In the genomic region with DNA sequence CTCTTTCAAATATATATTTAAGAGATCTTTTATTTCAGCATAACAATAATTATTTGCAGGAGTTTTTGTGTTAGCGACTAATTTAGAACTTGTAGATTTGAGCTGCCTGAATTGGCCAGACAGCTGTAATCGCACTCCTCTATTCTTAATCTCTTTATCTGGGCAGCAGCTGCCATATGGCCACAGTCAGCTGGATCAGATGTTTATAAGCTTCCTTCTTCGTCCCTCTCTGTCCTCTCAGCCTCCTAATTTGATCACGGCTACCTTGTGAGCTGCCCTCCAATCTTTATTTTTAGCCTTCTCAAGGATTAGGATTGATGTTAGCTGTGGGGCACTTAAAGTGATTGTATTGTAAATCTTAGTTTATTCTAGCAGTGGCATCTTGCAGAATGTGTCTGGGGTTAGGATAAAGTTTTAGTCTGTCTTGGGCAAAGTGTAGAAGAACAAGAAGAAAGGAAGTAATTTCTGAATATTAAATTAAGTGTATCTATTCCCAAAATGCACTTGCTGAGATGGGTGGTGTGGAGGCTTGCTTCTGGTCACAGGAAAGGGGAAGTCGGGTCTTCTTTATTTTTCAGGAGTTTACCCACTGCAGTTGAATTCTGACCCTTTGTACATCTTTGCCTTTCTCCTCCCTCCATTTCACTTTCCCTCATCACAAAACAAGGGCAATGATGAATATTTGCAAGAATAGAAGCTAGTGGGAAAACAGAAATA, we compare ENCODE assay signal across 12 cellular contexts. TPM values are rescaled to one million over a fixed set of nuclear protein-coding genes. Genes with fewer than 3 reads are reported as not detected.
A peak's percentile ranks its signal among the peaks of the same experiment; 100 is the strongest.
DNase-seq lines count a peak whose midpoint lies in the region; ATAC-seq, FAIRE-seq and TF ChIP-seq lines count a peak whose summit lies in the region.
"Had no signal": no experiment of that assay in that cellular context is flagged by ENCODE, and none has a peak within 500 bp of the region (broad histone marks: within the 10 kb centered on the region; RNA-seq: fewer than 3 reads in every experiment).

No MANE protein-coding gene starts in this region.

- H3K27ac ChIP-seq in astrocyte (ENCODE audit: low read depth, low read length), result no peak overlapping the region

- DNase-seq in DMS 273 treated with DMSO at 0.1 percent for 48 hours (lab: John Stamatoyannopoulos, UW), result peak; percentile 79
- peak; percentile 45 for DNase-seq in NCI-H146 treated with DMSO at 0.1 percent for 48 hours (lab: John Stamatoyannopoulos, UW; ENCODE audit: unreplicated experiment)
- no peak for DNase-seq in astrocyte (ENCODE audit: low read depth)
- no peak for DNase-seq in osteocyte (ENCODE audit: extremely low spot score, unreplicated experiment)
- no peak for DNase-seq in naive thymus-derived CD8-positive, alpha-beta T cell
- DNase-seq: foreskin melanocyte, stomach had no signal

- peak overlapping the region; percentile 99 for H3K4me2 ChIP-seq in astrocyte (ENCODE audit: low read length)

- H3K4me3 Mint-ChIP-seq in astrocyte (ENCODE audit: unreplicated experiment) (no peak overlapping the region), osteocyte (ENCODE audit: unreplicated experiment) (no peak overlapping the region)
- H3K4me3 Mint-ChIP-seq in naive thymus-derived CD8-positive, alpha-beta T cell, result no peak overlapping the region

- H3K4me1 Mint-ChIP-seq in astrocyte (ENCODE audit: low read depth, unreplicated experiment) (peaks cover 18% of the 10 kb centered on the region), osteocyte (ENCODE audit: unreplicated experiment) (peaks cover 31% of the 10 kb centered on the region)
- H3K4me1 Mint-ChIP-seq in naive thymus-derived CD8-positive, alpha-beta T cell, result peaks cover 0 to 36% (median 19%) of the 10 kb centered on the region in 4 donors

- H3K9me3 ChIP-seq in astrocyte (ENCODE audit: insufficient read depth, low read depth, low read length), result no peaks in the 10 kb centered on the region
- H3K9me3 ChIP-seq in neuron (ENCODE audit: low read length), result no peaks in the 10 kb centered on the region
- H3K9me3 ChIP-seq: stomach had no signal

- peaks cover 66% of the 10 kb centered on the region for H4K20me1 ChIP-seq in astrocyte (ENCODE audit: insufficient read depth, low read length)

- no peak overlapping the region for H2AFZ ChIP-seq in astrocyte (ENCODE audit: low read depth, low read length)
- no peak overlapping the region for H2AFZ ChIP-seq in neuron (ENCODE audit: low read depth, low read length)

- FAIRE-seq in astrocyte (lab: Jason Lieb, UNC), result no peak

- H3K4me1 ChIP-seq in astrocyte (ENCODE audit: insufficient read depth, low read length) (peaks cover 36% of the 10 kb centered on the region), neuron (ENCODE audit: insufficient read depth, low read length) (peaks cover 47% of the 10 kb centered on the region)

- H3K27me3 Mint-ChIP-seq in astrocyte (ENCODE audit: low read depth, unreplicated experiment), result no peaks in the 10 kb centered on the region
- no peaks in the 10 kb centered on the region for H3K27me3 Mint-ChIP-seq in osteocyte (ENCODE audit: unreplicated experiment)
- H3K27me3 Mint-ChIP-seq in naive thymus-derived CD8-positive, alpha-beta T cell, result peaks cover 0 to 1% (median 0%) of the 10 kb centered on the region in 5 donors
- H3K27me3 Mint-ChIP-seq: activated naive CD4-positive, alpha-beta T cell treated with anti-CD3 and anti-CD28 coated beads, Interleukin-2, amount 50 U/mL, for 24 hours; progenitor cell of endocrine pancreas had no signal

- peaks cover 8% of the 10 kb centered on the region for H3K36me3 ChIP-seq in astrocyte (ENCODE audit: insufficient read depth, low read length)
- H3K36me3 ChIP-seq in neuron (ENCODE audit: insufficient read depth, low read length), result peaks cover 26% of the 10 kb centered on the region

- peak overlapping the region; percentile 88 for H3K9ac ChIP-seq in astrocyte (ENCODE audit: low read length)

- no peaks in the 10 kb centered on the region for H3K27me3 ChIP-seq in astrocyte (ENCODE audit: insufficient read depth, low read length)
- no peaks in the 10 kb centered on the region for H3K27me3 ChIP-seq in neuron (ENCODE audit: insufficient read depth, low read length)
- H3K27me3 ChIP-seq: stomach had no signal

- H3K4me3 ChIP-seq in astrocyte (ENCODE audit: insufficient read depth, low read depth, low read length) (no peak overlapping the region), neuron (ENCODE audit: low read length) (peak overlapping the region; percentile 89)

- H3K9me3 Mint-ChIP-seq in astrocyte (ENCODE audit: unreplicated experiment) (no peaks in the 10 kb centered on the region), osteocyte (ENCODE audit: unreplicated experiment) (no peaks in the 10 kb centered on the region)
- peaks cover 0 to 2% (median 0%) of the 10 kb centered on the region in 9 donors for H3K9me3 Mint-ChIP-seq in naive thymus-derived CD8-positive, alpha-beta T cell
- H3K9me3 Mint-ChIP-seq: activated naive CD4-positive, alpha-beta T cell treated with anti-CD3 and anti-CD28 coated beads, Interleukin-2, amount 50 U/mL, for 24 hours had no signal

- no peak for TF ChIP-seq CTCF in astrocyte (IDR thresholded peaks at IDR 0.05; ENCODE audit: insufficient read depth, low read depth, low read length)
- TF ChIP-seq CTCF in osteocyte (IDR thresholded peaks at IDR 0.05), result no peak

- peaks cover 65% of the 10 kb centered on the region for H3K79me2 ChIP-seq in astrocyte (ENCODE audit: insufficient read depth, low read length)

- POLR2A ChIA-PET in naive thymus-derived CD8-positive, alpha-beta T cell (lab: Charles Lee), result interaction anchor here (0.8 to 11.8 kb wide), 7 partner anchors 9 to 49 kb away, joined by 3 to 263 read pairs (median 4); no protein-coding TSS in a partner anchor

- ATAC-seq in esophagus mucosa (no peak), HG03571 (IDR thresholded peaks at IDR 0.05; ENCODE audit: unreplicated experiment) (no peak)
- no peak for ATAC-seq in naive thymus-derived CD8-positive, alpha-beta T cell

- H3K27ac Mint-ChIP-seq in astrocyte (ENCODE audit: unreplicated experiment) (no peak overlapping the region), osteocyte (ENCODE audit: unreplicated experiment) (no peak overlapping the region)
- no peak overlapping the region for H3K27ac Mint-ChIP-seq in naive thymus-derived CD8-positive, alpha-beta T cell
- H3K27ac Mint-ChIP-seq: progenitor cell of endocrine pancreas had no signal

- no peaks in the 10 kb centered on the region for H3K36me3 Mint-ChIP-seq in astrocyte (ENCODE audit: low read depth, unreplicated experiment)
- H3K36me3 Mint-ChIP-seq in osteocyte (ENCODE audit: unreplicated experiment), result peaks cover 6% of the 10 kb centered on the region
- H3K36me3 Mint-ChIP-seq in naive thymus-derived CD8-positive, alpha-beta T cell, result peaks cover 0 to 17% (median 2%) of the 10 kb centered on the region in 3 donors
- H3K36me3 Mint-ChIP-seq: activated naive CD4-positive, alpha-beta T cell treated with anti-CD3 and anti-CD28 coated beads, Interleukin-2, amount 50 U/mL, for 24 hours had no signal

RNA-seq across cellular contexts. Expression of gene ZBTB18, which starts 1.1 kb away (rescaled TPM):
- 15.5 and 19.2 TPM in 2 replicates for total RNA-seq in astrocyte
- 3.1 TPM for total RNA-seq in esophagus mucosa
- total RNA-seq in osteocyte, result 23.0 and 24.2 TPM in 2 replicates
- total RNA-seq in naive thymus-derived CD8-positive, alpha-beta T cell, result 10 to 100 TPM; 69.5 to 71.8 TPM
- polyA plus RNA-seq in naive thymus-derived CD8-positive, alpha-beta T cell, result 1 to 10 TPM; 2.7 to 5.0 (median 4.3) TPM

Comparison
In these comparisons a context has a peak if more than half of its experiments do, and no peak if none do; other contexts are left out.
1. DNase-seq: peak in DMS 273 treated with DMSO at 0.1 percent for 48 hours (single experiment) and NCI-H146 treated with DMSO at 0.1 percent for 48 hours (single experiment); none in astrocyte (single experiment), osteocyte (single experiment) and naive thymus-derived CD8-positive, alpha-beta T cell (0 of 10).